Comparison of ENCODE assay signal across 12 cellular contexts in the genomic region with DNA sequence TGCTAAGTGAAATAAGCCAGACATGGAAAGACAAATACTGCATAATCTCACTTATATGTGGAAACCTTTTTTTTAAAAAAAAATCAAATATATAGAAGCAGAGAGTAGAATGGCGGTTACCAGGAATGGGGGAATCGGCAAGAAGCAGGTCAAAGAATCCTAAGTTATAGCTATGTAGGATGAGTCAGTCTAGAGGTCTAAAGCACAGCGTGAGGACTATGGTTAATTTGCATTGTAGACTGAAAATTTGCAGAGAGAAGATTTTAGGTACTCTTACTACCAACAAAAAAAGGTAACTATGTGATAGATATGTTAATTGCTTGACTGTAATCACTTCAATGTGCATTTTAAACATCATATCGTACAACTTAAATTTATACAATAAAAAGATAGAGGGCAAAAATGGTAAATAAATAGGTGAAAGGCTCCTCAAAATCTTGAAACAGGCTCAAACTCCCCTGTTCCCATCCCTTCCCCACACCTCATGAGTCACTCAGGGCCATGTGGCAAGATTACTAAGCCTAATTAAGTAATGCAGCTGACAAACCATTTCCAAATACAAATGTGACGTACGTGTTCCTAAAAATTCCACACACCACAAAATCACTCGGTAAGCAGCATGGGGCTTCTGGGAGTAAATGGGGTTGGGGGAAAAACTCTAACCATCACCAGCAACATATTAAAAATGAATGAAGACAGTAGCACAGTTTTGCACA.
A peak's percentile ranks its signal among the peaks of the same experiment; 100 is the strongest.
DNase-seq lines count a peak whose midpoint lies in the region; ATAC-seq and TF ChIP-seq lines count a peak whose summit lies in the region.
"Had no signal": no experiment of that assay in that cellular context is flagged by ENCODE, and none has a peak within 500 bp of the region (broad histone marks: within the 10 kb centered on the region; RNA-seq: fewer than 3 reads in every experiment).

No MANE protein-coding gene starts in this region.

- no peak for DNase-seq in activated T-cell treated with anti-CD3 and anti-CD28 coated beads, Interleukin-2, amount 50 U/mL, for 24 hours
- no peak for DNase-seq in activated T-cell treated with anti-CD3 and anti-CD28 coated beads, Interleukin-2, amount 50 U/mL, for 4 hours
- DNase-seq in RPMI7951 (ENCODE audit: low read depth) (peak; percentile 73), fibroblast of pulmonary artery (ENCODE audit: low read depth) (peak; percentile 69), stromal cell of bone marrow (ENCODE audit: low read depth) (peak; percentile 81), dedifferentiated amniotic fluid mesenchymal stem cell (ENCODE audit: extremely low spot score) (no peak), SHP77 (lab: John Stamatoyannopoulos, UW) (no peak), posterior vena cava (ENCODE audit: low spot score) (no peak)
- DNase-seq: NCI-H1694 had no signal

- no peak overlapping the region for H3K4me3 Mint-ChIP-seq in activated T-cell treated with anti-CD3 and anti-CD28 coated beads, Interleukin-2, amount 50 U/mL, for 24 hours
- no peak overlapping the region for H3K4me3 Mint-ChIP-seq in activated T-cell treated with anti-CD3 and anti-CD28 coated beads, Interleukin-2, amount 50 U/mL, for 4 hours
- H3K4me3 Mint-ChIP-seq: activated T-helper 1 cell treated with anti-CD3 and anti-CD28 coated beads, Interleukin-12 subunit alpha, Interleukin-12 subunit beta, Interleukin-2, Interleukin-4 antibody, amounts not matched to agents 30 ng/mL and 10 ng/mL and 1 ng/mL, durations not matched to agents 14 hours and 24 hours and 36 hours; dendritic cell treated with granulocyte-macrophage colony-stimulating factor and Interleukin-4, amounts not matched to agents 40 ng/mL and 50 ng/mL, for 4 days had no signal

- H3K9me3 Mint-ChIP-seq in activated T-cell treated with anti-CD3 and anti-CD28 coated beads, Interleukin-2, amount 50 U/mL, for 24 hours: no peaks in the 10 kb centered on the region
- no peaks in the 10 kb centered on the region for H3K9me3 Mint-ChIP-seq in activated T-cell treated with anti-CD3 and anti-CD28 coated beads, Interleukin-2, amount 50 U/mL, for 4 hours
- H3K9me3 Mint-ChIP-seq: activated T-helper 1 cell treated with anti-CD3 and anti-CD28 coated beads, Interleukin-12 subunit alpha, Interleukin-12 subunit beta, Interleukin-2, Interleukin-4 antibody, amounts not matched to agents 30 ng/mL and 10 ng/mL and 1 ng/mL, durations not matched to agents 14 hours and 24 hours and 36 hours; dendritic cell treated with granulocyte-macrophage colony-stimulating factor and Interleukin-4, amounts not matched to agents 40 ng/mL and 50 ng/mL, for 4 days had no signal

- no peak for TF ChIP-seq CTCF in fibroblast of pulmonary artery (IDR thresholded peaks at IDR 0.05; ENCODE audit: low read length, missing control alignments)

- intact Hi-C loops in posterior vena cava (cut with DNase I): no loop called here

- no peak for ATAC-seq in activated T-cell treated with anti-CD3 and anti-CD28 coated beads, Interleukin-2, amount 50 U/mL, for 4 hours

- H3K36me3 Mint-ChIP-seq in activated T-cell treated with anti-CD3 and anti-CD28 coated beads, Interleukin-2, amount 50 U/mL, for 24 hours (ENCODE audit: low read depth): no peaks in the 10 kb centered on the region
- no peaks in the 10 kb centered on the region for H3K36me3 Mint-ChIP-seq in activated T-cell treated with anti-CD3 and anti-CD28 coated beads, Interleukin-2, amount 50 U/mL, for 4 hours (ENCODE audit: insufficient read depth)

- peak overlapping the region; percentile 24 for H3K27ac Mint-ChIP-seq in activated T-cell treated with anti-CD3 and anti-CD28 coated beads, Interleukin-2, amount 50 U/mL, for 24 hours
- H3K27ac Mint-ChIP-seq: activated T-helper 1 cell treated with anti-CD3 and anti-CD28 coated beads, Interleukin-12 subunit alpha, Interleukin-12 subunit beta, Interleukin-2, Interleukin-4 antibody, amounts not matched to agents 30 ng/mL and 10 ng/mL and 1 ng/mL, durations not matched to agents 14 hours and 24 hours and 36 hours; dendritic cell treated with granulocyte-macrophage colony-stimulating factor and Interleukin-4, amounts not matched to agents 40 ng/mL and 50 ng/mL, for 4 days had no signal

- H3K4me3 ChIP-seq in fibroblast of pulmonary artery (replicated peaks; ENCODE audit: low read depth, low read length): no peak overlapping the region
- H3K4me3 ChIP-seq: BLaER1 treated with 17β-estradiol and CSF1 and Interleukin-3, amounts not matched to agents 10 nM and 100 nM had no signal

- peaks cover 13% of the 10 kb centered on the region for H3K4me1 Mint-ChIP-seq in activated T-cell treated with anti-CD3 and anti-CD28 coated beads, Interleukin-2, amount 50 U/mL, for 24 hours (ENCODE audit: low read depth)
- no peaks in the 10 kb centered on the region for H3K4me1 Mint-ChIP-seq in activated T-cell treated with anti-CD3 and anti-CD28 coated beads, Interleukin-2, amount 50 U/mL, for 4 hours (ENCODE audit: low read depth)

- peaks cover 30% of the 10 kb centered on the region for H3K27me3 Mint-ChIP-seq in activated T-cell treated with anti-CD3 and anti-CD28 coated beads, Interleukin-2, amount 50 U/mL, for 24 hours
- peaks cover 12% of the 10 kb centered on the region for H3K27me3 Mint-ChIP-seq in activated T-cell treated with anti-CD3 and anti-CD28 coated beads, Interleukin-2, amount 50 U/mL, for 4 hours (ENCODE audit: low read depth)

Comparison
In these comparisons a context has a peak if more than half of its experiments do, and no peak if none do; other contexts are left out.
1. DNase-seq: peak in RPMI7951 (single experiment), fibroblast of pulmonary artery (single experiment) and stromal cell of bone marrow (single experiment); none in activated T-cell treated with anti-CD3 and anti-CD28 coated beads, Interleukin-2, amount 50 U/mL, for 24 hours (single experiment), activated T-cell treated with anti-CD3 and anti-CD28 coated beads, Interleukin-2, amount 50 U/mL, for 4 hours (single experiment), dedifferentiated amniotic fluid mesenchymal stem cell (single experiment), SHP77 (0 of 2) and posterior vena cava (single experiment).